ENCODE assay signal across 1 cellular context in the genomic region with DNA sequence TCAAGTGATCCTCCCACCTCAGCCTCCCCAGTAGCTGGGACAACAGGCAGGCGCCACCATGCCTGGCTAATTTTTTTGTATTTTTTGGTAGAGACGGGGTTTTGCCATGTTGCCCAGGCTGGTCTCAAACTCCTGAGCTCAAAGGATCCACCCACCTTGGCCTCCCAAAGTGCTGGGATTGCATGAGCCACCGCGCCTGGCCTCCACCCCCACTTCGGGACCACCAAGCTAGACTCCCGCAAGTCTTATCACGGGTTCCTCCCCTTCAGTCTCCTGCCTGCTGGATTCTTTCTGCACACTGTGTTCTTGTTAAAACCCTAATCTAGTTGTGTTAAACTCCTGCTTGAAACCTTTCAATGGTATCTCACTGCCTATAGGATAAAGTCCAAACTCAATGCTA.
TF ChIP-seq lines count a peak whose summit lies in the region.

No MANE protein-coding gene starts in this region.

TF ChIP-seq in HepG2, 621 proteins besides CTCF, POLR2A, EP300 and RAD21:
- TF ChIP-seq MTERF4 (CRISPR knock-in tag; IDR thresholded peaks at IDR 0.05) = 0 out of 2 replicates have a peak, but pooled peaks have one; percentile 30
